8 cellular contexts compared by ENCODE assay signal in the genomic region with DNA sequence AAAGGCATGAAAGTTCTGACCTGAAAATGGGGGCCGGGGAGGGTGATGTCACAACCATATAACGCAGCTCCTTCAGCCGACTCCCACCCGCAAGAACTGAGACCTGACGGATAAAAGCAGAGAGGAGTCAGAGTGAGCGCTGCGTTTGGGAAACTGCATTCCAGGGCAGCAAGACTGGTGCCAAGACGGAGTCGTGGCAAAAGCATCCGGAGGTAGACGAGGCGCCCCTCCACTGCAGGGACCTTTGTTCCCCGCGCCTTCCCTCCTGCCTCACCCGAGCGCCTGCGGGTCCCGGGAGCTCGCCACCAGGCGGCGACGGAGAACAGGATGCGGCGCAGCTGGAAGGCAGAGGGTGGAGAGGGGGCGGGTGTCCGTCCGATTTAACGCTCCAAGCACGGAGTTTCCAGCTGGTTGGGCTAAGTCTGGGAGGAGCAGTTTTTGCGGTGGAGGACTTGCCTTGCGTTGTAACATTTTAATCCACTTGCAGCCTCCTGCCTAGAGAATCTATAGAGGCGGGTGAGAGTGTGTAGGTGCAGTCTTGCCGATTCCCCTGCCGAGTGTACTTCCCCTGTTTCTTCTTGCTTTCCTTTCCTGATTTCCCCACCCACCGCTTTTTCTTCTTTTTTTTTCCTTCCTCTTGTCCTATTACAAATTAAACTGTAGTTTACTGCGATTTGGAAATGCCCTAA. TPM values are rescaled to one million over a fixed set of nuclear protein-coding genes. Genes with fewer than 3 reads are reported as not detected.
A peak's percentile ranks its signal among the peaks of the same experiment; 100 is the strongest.
DNase-seq lines count a peak whose midpoint lies in the region; ATAC-seq and TF ChIP-seq lines count a peak whose summit lies in the region.

No MANE protein-coding gene starts in this region.

- H3K4me3 ChIP-seq in CD8-positive, alpha-beta T cell (ENCODE audit: low read depth, low read length) = peak overlapping the region; percentile 70
- H3K4me3 ChIP-seq in Panc1 (ENCODE audit: low read depth in 2 of 2, low read length in 2 of 2) = peak overlapping the region; percentile 79 to 92
- H3K4me3 ChIP-seq in fibroblast of the aortic adventitia (ENCODE audit: low read depth, low read length) = peak overlapping the region; percentile 98

- intact Hi-C loops in CD8-positive, alpha-beta T cell (cut with DNase I, micrococcal nuclease) = loop anchor here in 1 of 2 experiments (5.0 kb wide), 1 partner anchor 589 kb away; a partner anchor contains a TSS
- intact Hi-C loops in Panc1 (cut with micrococcal nuclease; ENCODE audit: unreplicated experiment) = loop anchor here (1.0 to 10.0 kb wide), 2 partner anchors 197 to 242 kb away; no protein-coding TSS in a partner anchor

- peaks cover 5% of the 10 kb centered on the region for H3K4me1 ChIP-seq in CD8-positive, alpha-beta T cell (ENCODE audit: insufficient read depth, low read length)
- peaks cover 16% of the 10 kb centered on the region for H3K4me1 ChIP-seq in Panc1 (ENCODE audit: control insufficient read depth, insufficient read depth, low read length)

- DNase-seq in CD8-positive, alpha-beta T cell = peak in 6 of 7 experiments; percentile 42 to 65 (median 46)
- DNase-seq in Panc1 (ENCODE audit: low read depth, low spot score) (peak; percentile 69), fibroblast of the aortic adventitia (ENCODE audit: low read depth) (peak; percentile 89)
- peak; percentile 66 to 68 for DNase-seq in stimulated activated naive CD8-positive, alpha-beta T cell treated with anti-CD3 and anti-CD28 coated beads, Interleukin-15, amount 100 ng/mL, for 72 hours

- POLR2A ChIA-PET in CD8-positive, alpha-beta T cell (lab: Charles Lee) = no interaction called here
- POLR2A ChIA-PET in Panc1 (lab: Charles Lee) = interaction anchor here (0.6 to 1.7 kb wide), 5 partner anchors 9 to 367 kb away, joined by 3 to 14 read pairs (median 7); no protein-coding TSS in a partner anchor

- H3K27ac ChIP-seq in CD8-positive, alpha-beta T cell (ENCODE audit: low read depth, low read length) = no peak overlapping the region
- peak overlapping the region; percentile 94 for H3K27ac ChIP-seq in Panc1 (ENCODE audit: low read length)

- H3K4me1 Mint-ChIP-seq in CD8-positive, alpha-beta T cell (ENCODE audit: low read depth) = peaks cover 19% of the 10 kb centered on the region
- H3K4me1 Mint-ChIP-seq in activated T-helper 17 cell treated with anti-CD3 and anti-CD28 coated beads, Interleukin-2, amount 50 U/mL, for 72 hours = peaks cover 3% of the 10 kb centered on the region
- H3K4me1 Mint-ChIP-seq in nephron = peaks cover 21% of the 10 kb centered on the region
- H3K4me1 Mint-ChIP-seq in stimulated activated naive CD8-positive, alpha-beta T cell treated with anti-CD3 and anti-CD28 coated beads, Interleukin-15, amount 100 ng/mL, for 72 hours = peaks cover 20% of the 10 kb centered on the region

- H3K27me3 Mint-ChIP-seq in CD8-positive, alpha-beta T cell (ENCODE audit: low read depth) = peaks cover 27% of the 10 kb centered on the region
- H3K27me3 Mint-ChIP-seq in activated T-helper 17 cell treated with anti-CD3 and anti-CD28 coated beads, Interleukin-2, amount 50 U/mL, for 72 hours = peaks cover 3% of the 10 kb centered on the region
- peaks cover 20% of the 10 kb centered on the region for H3K27me3 Mint-ChIP-seq in nephron (ENCODE audit: low read depth)
- peaks cover 28% of the 10 kb centered on the region for H3K27me3 Mint-ChIP-seq in stimulated activated naive CD8-positive, alpha-beta T cell treated with anti-CD3 and anti-CD28 coated beads, Interleukin-15, amount 100 ng/mL, for 72 hours

- BruUV-seq in Panc1 (replicated peaks; lab: Mats Ljungman, UMichigan) = no TSS peak

- no peaks in the 10 kb centered on the region for H3K27me3 ChIP-seq in CD8-positive, alpha-beta T cell (ENCODE audit: insufficient read depth, low read length)
- no peaks in the 10 kb centered on the region for H3K27me3 ChIP-seq in Panc1 (ENCODE audit: control insufficient read depth, insufficient read depth, low read length)

- TF ChIP-seq CTCF in CD8-positive, alpha-beta T cell (IDR thresholded peaks at IDR 0.05) = peak; percentile 40
- TF ChIP-seq CTCF in Panc1 (IDR thresholded peaks at IDR 0.05) (peak; percentile 96), fibroblast of the aortic adventitia (IDR thresholded peaks at IDR 0.05; ENCODE audit: insufficient read depth, low read length) (peak; percentile 96), nephron (IDR thresholded peaks at IDR 0.05; ENCODE audit: unreplicated experiment in 3 of 3) (peak; percentile 90 to 94 (median 90))

- CTCF ChIA-PET in CD8-positive, alpha-beta T cell (lab: Charles Lee) = interaction anchor here (1.1 kb wide), 1 partner anchor 15 kb away, joined by 3 read pairs; no protein-coding TSS in a partner anchor
- CTCF ChIA-PET in Panc1 (lab: Charles Lee) = interaction anchor here (0.6 to 2.3 kb wide), 12 partner anchors 9 to 1005 kb away, joined by 3 to 10 read pairs (median 4); no protein-coding TSS in a partner anchor

- in situ Hi-C loops in Panc1 (cut with HindIII; ENCODE audit: low pct_unique_long_range_greater_than_20kb, low sequenced_read_pairs) = no loop called here

- H3K9me3 ChIP-seq in CD8-positive, alpha-beta T cell (ENCODE audit: low read length) = no peaks in the 10 kb centered on the region
- H3K9me3 ChIP-seq in Panc1 (ENCODE audit: control insufficient read depth, insufficient read depth, low read depth, low read length) = no peaks in the 10 kb centered on the region

- H3K36me3 Mint-ChIP-seq in CD8-positive, alpha-beta T cell = no peaks in the 10 kb centered on the region
- H3K36me3 Mint-ChIP-seq in activated T-helper 17 cell treated with anti-CD3 and anti-CD28 coated beads, Interleukin-2, amount 50 U/mL, for 72 hours (ENCODE audit: low read depth) = no peaks in the 10 kb centered on the region
- no peaks in the 10 kb centered on the region for H3K36me3 Mint-ChIP-seq in nephron (ENCODE audit: low read depth)

- H3K4me3 Mint-ChIP-seq in CD8-positive, alpha-beta T cell = peak overlapping the region; percentile 85
- peak overlapping the region; percentile 88 for H3K4me3 Mint-ChIP-seq in activated T-helper 17 cell treated with anti-CD3 and anti-CD28 coated beads, Interleukin-2, amount 50 U/mL, for 72 hours
- peak overlapping the region; percentile 89 to 92 (median 90) for H3K4me3 Mint-ChIP-seq in nephron
- peak overlapping the region; percentile 80 to 93 for H3K4me3 Mint-ChIP-seq in stimulated activated naive CD8-positive, alpha-beta T cell treated with anti-CD3 and anti-CD28 coated beads, Interleukin-15, amount 100 ng/mL, for 72 hours

- H3K9me3 Mint-ChIP-seq in CD8-positive, alpha-beta T cell = no peaks in the 10 kb centered on the region
- H3K9me3 Mint-ChIP-seq in activated T-helper 17 cell treated with anti-CD3 and anti-CD28 coated beads, Interleukin-2, amount 50 U/mL, for 72 hours = no peaks in the 10 kb centered on the region
- no peaks in the 10 kb centered on the region for H3K9me3 Mint-ChIP-seq in nephron
- no peaks in the 10 kb centered on the region for H3K9me3 Mint-ChIP-seq in stimulated activated naive CD8-positive, alpha-beta T cell treated with anti-CD3 and anti-CD28 coated beads, Interleukin-15, amount 100 ng/mL, for 72 hours

- H3K36me3 ChIP-seq in CD8-positive, alpha-beta T cell (ENCODE audit: insufficient read depth, low read length) = no peaks in the 10 kb centered on the region
- H3K36me3 ChIP-seq in Panc1 (ENCODE audit: control insufficient read depth, insufficient read depth, low read length) = no peaks in the 10 kb centered on the region

- H3K27ac Mint-ChIP-seq in CD8-positive, alpha-beta T cell = no peak overlapping the region
- H3K27ac Mint-ChIP-seq in activated T-helper 17 cell treated with anti-CD3 and anti-CD28 coated beads, Interleukin-2, amount 50 U/mL, for 72 hours = peak overlapping the region; percentile 86
- H3K27ac Mint-ChIP-seq in nephron = peak overlapping the region; percentile 74 to 83 (median 80)
- H3K27ac Mint-ChIP-seq in stimulated activated naive CD8-positive, alpha-beta T cell treated with anti-CD3 and anti-CD28 coated beads, Interleukin-15, amount 100 ng/mL, for 72 hours = peak overlapping the region; percentile 74 to 85

- ATAC-seq in CD8-positive, alpha-beta T cell = peak; percentile 67
- ATAC-seq in GM19328 (IDR thresholded peaks at IDR 0.05; ENCODE audit: unreplicated experiment) = peak; percentile 64
- ATAC-seq in HG03457 (IDR thresholded peaks at IDR 0.05; ENCODE audit: unreplicated experiment) = peak; percentile 40
- ATAC-seq in Panc1 = peak; percentile 84
- peak; percentile 69 for ATAC-seq in activated T-helper 17 cell treated with anti-CD3 and anti-CD28 coated beads, Interleukin-2, amount 50 U/mL, for 72 hours (replicated peaks)
- ATAC-seq in stimulated activated naive CD8-positive, alpha-beta T cell treated with anti-CD3 and anti-CD28 coated beads, Interleukin-15, amount 100 ng/mL, for 72 hours = peak; percentile 80

RNA-seq across cellular contexts. Expression of a gene that starts 1.2 kb away (rescaled TPM):
- total RNA-seq in CD8-positive, alpha-beta T cell = 1 to 10 TPM; 1.0 to 1.1 TPM
- 23.6 TPM for total RNA-seq in Panc1 (2021; ENCODE audit: unreplicated experiment)
- polyA plus RNA-seq in Panc1 (2012; ENCODE audit: insufficient read length) = 7.9 TPM
- 1 to 10 TPM; 3.8 to 5.4 TPM for total RNA-seq in activated T-helper 17 cell treated with anti-CD3 and anti-CD28 coated beads, Interleukin-2, amount 50 U/mL, for 72 hours
- 36.8 and 70.3 TPM in 2 replicates for total RNA-seq in fibroblast of the aortic adventitia (ENCODE audit: low replicate concordance)

Comparison
In these comparisons a context has a peak if more than half of its experiments do, and no peak if none do; other contexts are left out.
1. CTCF ChIP-seq: peak in every context shown above with its lines; median percentile 96 in Panc1; 96 in fibroblast of the aortic adventitia; 90 in nephron; 40 in CD8-positive, alpha-beta T cell.